1 cellular context compared by ENCODE assay signal in genomic region chr20:30284533-30284932, GRCh38.
TF ChIP-seq lines count a peak whose summit lies in the region.

No MANE protein-coding gene starts in this region.

TF ChIP-seq in SK-N-SH, 30 proteins besides CTCF, POLR2A, EP300 and RAD21 (continued from another document):
- TF ChIP-seq, protein P1, sequence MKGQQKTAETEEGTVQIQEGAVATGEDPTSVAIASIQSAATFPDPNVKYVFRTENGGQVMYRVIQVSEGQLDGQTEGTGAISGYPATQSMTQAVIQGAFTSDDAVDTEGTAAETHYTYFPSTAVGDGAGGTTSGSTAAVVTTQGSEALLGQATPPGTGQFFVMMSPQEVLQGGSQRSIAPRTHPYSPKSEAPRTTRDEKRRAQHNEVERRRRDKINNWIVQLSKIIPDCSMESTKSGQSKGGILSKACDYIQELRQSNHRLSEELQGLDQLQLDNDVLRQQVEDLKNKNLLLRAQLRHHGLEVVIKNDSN (IDR thresholded peaks at IDR 0.05; ENCODE audit: borderline replicate concordance, low read depth) = no peak
- TF ChIP-seq, protein P2, sequence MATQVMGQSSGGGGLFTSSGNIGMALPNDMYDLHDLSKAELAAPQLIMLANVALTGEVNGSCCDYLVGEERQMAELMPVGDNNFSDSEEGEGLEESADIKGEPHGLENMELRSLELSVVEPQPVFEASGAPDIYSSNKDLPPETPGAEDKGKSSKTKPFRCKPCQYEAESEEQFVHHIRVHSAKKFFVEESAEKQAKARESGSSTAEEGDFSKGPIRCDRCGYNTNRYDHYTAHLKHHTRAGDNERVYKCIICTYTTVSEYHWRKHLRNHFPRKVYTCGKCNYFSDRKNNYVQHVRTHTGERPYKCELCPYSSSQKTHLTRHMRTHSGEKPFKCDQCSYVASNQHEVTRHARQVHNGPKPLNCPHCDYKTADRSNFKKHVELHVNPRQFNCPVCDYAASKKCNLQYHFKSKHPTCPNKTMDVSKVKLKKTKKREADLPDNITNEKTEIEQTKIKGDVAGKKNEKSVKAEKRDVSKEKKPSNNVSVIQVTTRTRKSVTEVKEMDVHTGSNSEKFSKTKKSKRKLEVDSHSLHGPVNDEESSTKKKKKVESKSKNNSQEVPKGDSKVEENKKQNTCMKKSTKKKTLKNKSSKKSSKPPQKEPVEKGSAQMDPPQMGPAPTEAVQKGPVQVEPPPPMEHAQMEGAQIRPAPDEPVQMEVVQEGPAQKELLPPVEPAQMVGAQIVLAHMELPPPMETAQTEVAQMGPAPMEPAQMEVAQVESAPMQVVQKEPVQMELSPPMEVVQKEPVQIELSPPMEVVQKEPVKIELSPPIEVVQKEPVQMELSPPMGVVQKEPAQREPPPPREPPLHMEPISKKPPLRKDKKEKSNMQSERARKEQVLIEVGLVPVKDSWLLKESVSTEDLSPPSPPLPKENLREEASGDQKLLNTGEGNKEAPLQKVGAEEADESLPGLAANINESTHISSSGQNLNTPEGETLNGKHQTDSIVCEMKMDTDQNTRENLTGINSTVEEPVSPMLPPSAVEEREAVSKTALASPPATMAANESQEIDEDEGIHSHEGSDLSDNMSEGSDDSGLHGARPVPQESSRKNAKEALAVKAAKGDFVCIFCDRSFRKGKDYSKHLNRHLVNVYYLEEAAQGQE (IDR thresholded peaks at IDR 0.05; ENCODE audit: low read depth, low read length) = no peak
- no peak for TF ChIP-seq ELF1 (IDR thresholded peaks at IDR 0.05)
- no peak for TF ChIP-seq SMC3 (IDR thresholded peaks at IDR 0.05; ENCODE audit: low read depth, low read length)
- TF ChIP-seq RCOR1 (IDR thresholded peaks at IDR 0.05; ENCODE audit: low read length) = no peak
- no peak for TF ChIP-seq TCF12 (IDR thresholded peaks at IDR 0.05)
- TF ChIP-seq GABPA (IDR thresholded peaks at IDR 0.05; ENCODE audit: low read depth) = no peak
- no peak for TF ChIP-seq NFIC (IDR thresholded peaks at IDR 0.05; ENCODE audit: borderline replicate concordance)
